8 cellular contexts compared by ENCODE assay signal in the genomic region with DNA sequence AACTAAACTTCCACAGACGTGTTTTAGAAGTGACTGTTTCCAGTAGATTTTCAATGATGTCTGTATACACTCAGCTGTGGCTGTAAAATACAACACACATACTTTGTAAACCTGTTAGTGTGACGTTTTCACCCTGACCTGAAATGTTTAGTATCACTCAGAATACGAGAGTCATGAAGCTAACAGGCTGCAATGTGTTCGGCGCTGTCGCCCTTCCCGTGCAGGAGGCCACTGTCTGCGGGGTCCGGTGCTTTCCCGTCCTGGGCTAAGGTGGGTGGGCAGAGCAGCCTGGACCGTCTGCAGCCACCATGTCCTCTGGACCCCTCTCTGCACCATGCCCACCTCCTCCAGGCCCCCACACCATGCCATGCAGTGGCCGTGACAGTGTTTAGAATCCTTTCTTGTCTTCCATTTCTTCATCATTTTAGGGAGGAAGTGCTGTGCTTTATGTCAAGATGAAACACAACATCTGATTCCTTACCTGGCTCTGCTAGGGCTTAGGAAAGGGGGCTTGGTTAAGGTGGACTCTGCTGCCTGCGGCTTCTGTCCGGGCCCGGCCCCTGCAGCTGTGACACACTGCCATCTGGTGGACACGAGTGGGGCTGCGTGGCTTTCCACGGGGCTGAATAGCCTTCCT. TPM values are rescaled to one million over a fixed set of nuclear protein-coding genes. Genes with fewer than 3 reads are reported as not detected.
DNase-seq lines count a peak whose midpoint lies in the region; ATAC-seq and TF ChIP-seq lines count a peak whose summit lies in the region.

No MANE protein-coding gene starts in this region.

- DNase-seq in GM06990 (ENCODE audit: extremely low read depth, insufficient read length) (peak; percentile 57), HL-60 (ENCODE audit: low read depth in 1 of 2, low spot score in 1 of 2) (peak; percentile 27 to 67), SK-N-MC (ENCODE audit: low read depth, low spot score) (peak; percentile 26), germinal center (ENCODE audit: low spot score) (peak; percentile 84), pons (ENCODE audit: low spot score) (peak; percentile 60), tibial nerve (ENCODE audit: low spot score in 2 of 2) (peak; percentile 80 to 93)
- DNase-seq in activated naive CD4-positive, alpha-beta T cell treated with Interleukin-2 at 50 U/mL for 16 hours, result peak; percentile 81

- H3K9me3 ChIP-seq in SK-N-MC (ENCODE audit: low read depth, low read length) (no peaks in the 10 kb centered on the region), tibial nerve (no peaks in the 10 kb centered on the region)

- peaks cover 9% of the 10 kb centered on the region for H3K36me3 ChIP-seq in GM06990 (ENCODE audit: control insufficient read depth, insufficient read depth, low read length)
- H3K36me3 ChIP-seq in SK-N-MC (ENCODE audit: insufficient read depth, low read length), result no peaks in the 10 kb centered on the region; the same call in 1 of the 2 replicates
- peaks cover 0 to 19% (median 0%) of the 10 kb centered on the region in 3 donors for H3K36me3 ChIP-seq in tibial nerve

- 47 to 48% methylated on average over 18 of the region's 18 CpGs for WGBS in tibial nerve, 2 donors

- no peak for TF ChIP-seq POLR2A in tibial nerve (IDR thresholded peaks at IDR 0.05)

- H3K9ac ChIP-seq in SK-N-MC (ENCODE audit: insufficient read length), result no peak overlapping the region

- H3K4me1 ChIP-seq in tibial nerve, result peaks cover 0 to 35% (median 2%) of the 10 kb centered on the region in 4 donors

- TF ChIP-seq EP300 in tibial nerve (IDR thresholded peaks at IDR 0.05), result peak in 1 of 2 donors; percentile 50

- H3K27me3 ChIP-seq in GM06990 (replicated peaks; ENCODE audit: control insufficient read depth, insufficient read depth, low read length) (no peaks in the 10 kb centered on the region), HL-60 (ENCODE audit: insufficient read depth, poor library complexity, severe bottlenecking) (no peaks in the 10 kb centered on the region), tibial nerve (no peaks in the 10 kb centered on the region)

- no peak overlapping the region for H3K27ac ChIP-seq in HL-60 (replicated peaks)
- H3K27ac ChIP-seq in SK-N-MC, result no peak overlapping the region
- peak overlapping the region in 1 of 4 donors; percentile 40 for H3K27ac ChIP-seq in tibial nerve

- H3K4me3 ChIP-seq in GM06990 (replicated peaks; ENCODE audit: low read depth, low read length) (no peak overlapping the region), HL-60 (replicated peaks; ENCODE audit: insufficient read depth, low read length) (no peak overlapping the region), SK-N-MC (no peak overlapping the region), tibial nerve (no peak overlapping the region)

- TF ChIP-seq CTCF in GM06990 (IDR thresholded peaks at IDR 0.05; ENCODE audit: insufficient read depth, low read length, poor library complexity, severe bottlenecking) (peak; percentile 94), HL-60 (IDR thresholded peaks at IDR 0.05; ENCODE audit: insufficient read depth, low read length) (peak; percentile 82), tibial nerve (IDR thresholded peaks at IDR 0.05) (peak; percentile 95 to 99 (median 96))

- no peak for ATAC-seq in GM18520 (IDR thresholded peaks at IDR 0.05; ENCODE audit: unreplicated experiment)

RNA-seq across cellular contexts. Expression of a gene that starts 53.8 kb away (rescaled TPM):
- total RNA-seq in tibial nerve, result under 1 TPM; under 0.01 to 0.59 (median 0.36) TPM

Comparison
In these comparisons a context has a peak if more than half of its experiments do, and no peak if none do; other contexts are left out.
1. DNase-seq: peak in every context shown above with its lines; median percentile 86 in tibial nerve; 84 in germinal center; 81 in activated naive CD4-positive, alpha-beta T cell treated with Interleukin-2 at 50 U/mL for 16 hours; 60 in pons; 57 in GM06990; 47 in HL-60; 26 in SK-N-MC.